13 cellular contexts compared by ENCODE assay signal in the genomic region with DNA sequence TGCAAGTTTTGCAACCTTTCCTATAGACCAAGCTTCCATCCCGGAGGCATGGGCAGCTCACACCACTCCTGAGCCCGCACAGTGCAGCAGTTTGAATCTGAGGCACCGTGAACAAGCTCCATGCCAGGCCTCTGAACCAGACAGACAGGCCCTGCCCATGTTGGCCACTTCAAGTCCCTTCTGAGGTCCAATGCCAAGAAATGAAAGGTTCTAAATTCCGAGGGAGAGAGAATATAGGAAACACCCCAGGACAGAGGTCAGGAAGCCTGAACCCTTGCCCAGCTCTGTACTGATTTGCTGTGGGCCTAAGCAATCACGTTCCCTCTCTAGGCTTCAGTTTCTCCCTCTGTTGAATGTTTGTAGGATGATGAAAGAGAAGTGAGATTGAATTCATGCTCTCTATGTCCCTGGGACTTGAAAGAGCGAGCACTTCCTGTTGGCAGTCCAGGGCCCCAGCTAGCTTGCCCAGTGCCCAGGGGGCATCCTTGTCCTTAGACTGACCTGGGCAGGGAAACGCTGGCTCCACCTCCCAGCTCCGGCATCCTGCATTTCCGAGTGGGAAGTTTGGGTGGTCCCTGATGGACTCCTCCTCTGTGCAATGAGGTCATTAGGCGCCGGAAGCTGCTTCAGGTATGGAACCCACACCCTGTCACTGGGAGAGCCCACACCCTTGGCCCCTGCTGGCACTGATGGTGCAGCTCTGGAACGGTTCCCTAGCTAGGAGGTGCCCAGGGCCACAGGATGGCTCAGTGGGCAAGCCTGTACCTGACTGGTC.
DNase-seq lines count a peak whose midpoint lies in the region; ATAC-seq and TF ChIP-seq lines count a peak whose summit lies in the region.
"Had no signal": no experiment of that assay in that cellular context is flagged by ENCODE, and none has a peak within 500 bp of the region (broad histone marks: within the 10 kb centered on the region; RNA-seq: fewer than 3 reads in every experiment).

No MANE protein-coding gene starts in this region.

- H3K9me3 ChIP-seq in H9 (ENCODE audit: control insufficient read depth, low read depth, low read length) = no peaks in the 10 kb centered on the region
- H3K9me3 ChIP-seq in gastroesophageal sphincter = no peaks in the 10 kb centered on the region
- H3K9me3 ChIP-seq in subcutaneous abdominal adipose tissue (ENCODE audit: control insufficient read depth in 5 of 5, low read length in 5 of 5) = no peaks in the 10 kb centered on the region
- H3K9me3 ChIP-seq in gastrocnemius medialis = no peaks in the 10 kb centered on the region

- no peak overlapping the region for H4K91ac ChIP-seq in H9 (ENCODE audit: insufficient read length, low read depth, low read length)

- H3K79me1 ChIP-seq in H9 (ENCODE audit: insufficient read depth, low read depth, low read length, poor library complexity, severe bottlenecking) = no peaks in the 10 kb centered on the region

- no peaks in the 10 kb centered on the region for H3K36me3 ChIP-seq in gastroesophageal sphincter
- no peaks in the 10 kb centered on the region for H3K36me3 ChIP-seq in subcutaneous abdominal adipose tissue (ENCODE audit: control insufficient read depth in 5 of 5, insufficient read depth in 5 of 5, low read length in 5 of 5)
- H3K36me3 ChIP-seq in gastrocnemius medialis = no peaks in the 10 kb centered on the region

- H4K8ac ChIP-seq in H9 (replicated peaks; ENCODE audit: insufficient read length, low read depth, low read length) = no peak overlapping the region

- H3K79me2 ChIP-seq in H9 (ENCODE audit: insufficient read depth, low read length) = no peaks in the 10 kb centered on the region
- H3K79me2 ChIP-seq: parathyroid adenoma had no signal

- no peak overlapping the region for H3K27ac ChIP-seq in H9 (ENCODE audit: insufficient read length, low read depth, low read length)
- peak overlapping the region in 1 of 4 donors; percentile 17 for H3K27ac ChIP-seq in gastroesophageal sphincter
- H3K27ac ChIP-seq in subcutaneous abdominal adipose tissue (ENCODE audit: low read depth, low read length) = peak overlapping the region; percentile 63
- no peak overlapping the region for H3K27ac ChIP-seq in gastrocnemius medialis
- H3K27ac ChIP-seq: parathyroid adenoma had no signal

- H3K4me3 Mint-ChIP-seq in H9 = no peak overlapping the region; a peak in 1 of 5 replicates
- H3K4me3 Mint-ChIP-seq in MCF 10A (ENCODE audit: unreplicated experiment) = no peak overlapping the region
- H3K4me3 Mint-ChIP-seq: activated B cell treated with CpG ODN at 0.5 μM for 24 hours, IgD-negative memory B cell had no signal

- H3K4me1 ChIP-seq in H9 (ENCODE audit: insufficient read depth, low read length) = peaks cover 3% of the 10 kb centered on the region; the same call in 1 of the 2 replicates
- H3K4me1 ChIP-seq in gastroesophageal sphincter = peaks cover 0 to 16% (median 6%) of the 10 kb centered on the region in 3 donors
- peaks cover 10 to 27% (median 26%) of the 10 kb centered on the region in 5 donors for H3K4me1 ChIP-seq in subcutaneous abdominal adipose tissue (ENCODE audit: control insufficient read depth in 5 of 5, insufficient read depth in 5 of 5, low read length in 5 of 5)
- H3K4me1 ChIP-seq in gastrocnemius medialis = no peaks in the 10 kb centered on the region
- H3K4me1 ChIP-seq: parathyroid adenoma had no signal

- no peak overlapping the region for H2BK15ac ChIP-seq in H9 (ENCODE audit: low read depth, low read length)

- H2AFZ ChIP-seq in H9 (ENCODE audit: low read length) = no peak overlapping the region
- H2AFZ ChIP-seq: parathyroid adenoma had no signal

- H3K9me3 Mint-ChIP-seq in H9 (no peaks in the 10 kb centered on the region), MCF 10A (ENCODE audit: unreplicated experiment) (no peaks in the 10 kb centered on the region)
- H3K9me3 Mint-ChIP-seq: activated B cell treated with CpG ODN at 0.5 μM for 24 hours had no signal

- TF ChIP-seq CTCF in H9 (conservative IDR thresholded peaks at IDR 0.05) (no peak), MCF 10A (IDR thresholded peaks at IDR 0.05; ENCODE audit: unreplicated experiment) (no peak), gastroesophageal sphincter (IDR thresholded peaks at IDR 0.05) (no peak), gastrocnemius medialis (IDR thresholded peaks at IDR 0.05 in 4 of 5, conservative IDR thresholded peaks at IDR 0.05 in 1 of 5) (no peak)

- H3K4ac ChIP-seq in H9 (ENCODE audit: low read depth, low read length) = no peak overlapping the region

- no peak overlapping the region for H3K4me3 ChIP-seq in gastroesophageal sphincter
- no peak overlapping the region for H3K4me3 ChIP-seq in subcutaneous abdominal adipose tissue (ENCODE audit: low read depth in 1 of 5, low read length in 5 of 5)
- no peak overlapping the region for H3K4me3 ChIP-seq in gastrocnemius medialis

- H2BK120ac ChIP-seq in H9 (ENCODE audit: low read depth, low read length, poor library complexity, severe bottlenecking) = no peak overlapping the region

- no peak overlapping the region for H2BK5ac ChIP-seq in H9 (ENCODE audit: insufficient read length, low read length)

- ATAC-seq in gastroesophageal sphincter = peak; percentile 24
- no peak for ATAC-seq in gastrocnemius medialis
- ATAC-seq in HG02571 (IDR thresholded peaks at IDR 0.05; ENCODE audit: unreplicated experiment) = no peak
- ATAC-seq: Panc1 had no signal

- H3K27ac Mint-ChIP-seq in H9 = peak overlapping the region in 2 of 3 experiments; percentile 44 to 77; a peak in 2 of 7 replicates
- H3K27ac Mint-ChIP-seq in MCF 10A (ENCODE audit: low read depth, unreplicated experiment) = no peak overlapping the region
- H3K27ac Mint-ChIP-seq: activated B cell treated with CpG ODN at 0.5 μM for 24 hours, IgD-negative memory B cell had no signal

- no CpG with 5 or more reads among the region's 12 CpGs for WGBS in H9 (ENCODE audit: extremely low coverage, insufficient read length, low lambda C conversion rate)
- 67 to 100% methylated on average over 1 to 6 of the region's 12 CpGs for WGBS in gastroesophageal sphincter (ENCODE audit: low coverage in 1 of 2), 2 donors

- H3K14ac ChIP-seq in H9 (ENCODE audit: insufficient read depth, low read length) = no peak overlapping the region; the same call in 1 of the 2 replicates

- CTCF ChIA-PET in MCF 10A (lab: Yijun Ruan, JAX) = interaction anchor here (0.6 to 1.5 kb wide), 3 partner anchors 117 to 875 kb away, joined by 3 to 4 read pairs (median 3); no protein-coding TSS in a partner anchor

- TF ChIP-seq EP300 in gastroesophageal sphincter (IDR thresholded peaks at IDR 0.05) = no peak

- POLR2A ChIA-PET in MCF 10A (lab: Yijun Ruan, JAX) = interaction anchor here (0.8 to 0.9 kb wide), 3 partner anchors 9 to 179 kb away, joined by 3 read pairs; no protein-coding TSS in a partner anchor

- DNase-seq in H9 (no peak), MCF 10A (ENCODE audit: unreplicated experiment) (peak; percentile 96), gastrocnemius medialis (no peak), NCI-H524 treated with DMSO at 0.1 percent for 48 hours (lab: John Stamatoyannopoulos, UW) (no peak), nucleus accumbens (lab: John Stamatoyannopoulos, UW) (no peak)
- DNase-seq: activated B cell treated with CpG ODN at 0.5 μM for 24 hours, cortex of kidney had no signal

- no TSS peak for BruUV-seq in MCF 10A (replicated peaks; lab: Mats Ljungman, UMichigan)

- peaks cover 24% of the 10 kb centered on the region in 2 experiments for H3K4me1 Mint-ChIP-seq in H9
- peaks cover 21% of the 10 kb centered on the region for H3K4me1 Mint-ChIP-seq in MCF 10A (ENCODE audit: insufficient read depth, unreplicated experiment)

- H3K9ac ChIP-seq in H9 (ENCODE audit: extremely low read depth, insufficient read length, low read length) (no peak overlapping the region), subcutaneous abdominal adipose tissue (ENCODE audit: low read length in 5 of 5) (peak overlapping the region in 1 of 5 donors; percentile 17)
- H3K9ac ChIP-seq: parathyroid adenoma had no signal

- H3K23ac ChIP-seq in H9 (ENCODE audit: insufficient read length, low read depth, low read length) = no peak overlapping the region

- no peak overlapping the region for H3K4me2 ChIP-seq in H9 (ENCODE audit: insufficient read depth, insufficient read length, low read length)

- no peak overlapping the region for H3T11ph ChIP-seq in H9 (ENCODE audit: low read length)

- in situ Hi-C loops in gastrocnemius medialis (cut with MboI; ENCODE audit: low sequenced_read_pairs in 4 of 4) = loop anchor here in 1 of 4 donors (10.0 kb wide), 1 partner anchor 114 kb away; no protein-coding TSS in a partner anchor

- H3K27me3 Mint-ChIP-seq in H9 (ENCODE audit: low read depth) (peaks cover 4% of the 10 kb centered on the region; the same call in 1 of the 2 replicates), MCF 10A (ENCODE audit: insufficient read depth, unreplicated experiment) (no peaks in the 10 kb centered on the region)

- H3K36me3 Mint-ChIP-seq in H9 (ENCODE audit: insufficient read depth in 1 of 3, low read depth in 3 of 3) (no peaks in the 10 kb centered on the region), MCF 10A (ENCODE audit: insufficient read depth, unreplicated experiment) (no peaks in the 10 kb centered on the region)
- H3K36me3 Mint-ChIP-seq: IgD-negative memory B cell had no signal

- H4K20me1 ChIP-seq in H9 (ENCODE audit: control insufficient read depth, insufficient read depth, insufficient read length) = no peaks in the 10 kb centered on the region

- no peak overlapping the region for H3K18ac ChIP-seq in H9 (ENCODE audit: insufficient read length, low read depth, low read length)

- no peak overlapping the region for H4K5ac ChIP-seq in H9 (ENCODE audit: insufficient read length, low read depth, low read length)

- H3K56ac ChIP-seq in H9 (ENCODE audit: insufficient read length, low read depth, low read length) = no peak overlapping the region

- no peak overlapping the region for H2AK5ac ChIP-seq in H9 (ENCODE audit: insufficient read length, low read length)

- intact Hi-C loops in MCF 10A (cut with micrococcal nuclease) = loop anchor here (10.0 kb wide), 1 partner anchor 176 kb away; no protein-coding TSS in a partner anchor
- intact Hi-C loops in gastrocnemius medialis (cut with DNase I; ENCODE audit: low total_unique reads) = no loop called here

- H3K27me3 ChIP-seq in H9 (ENCODE audit: insufficient read depth, low read length) (no peaks in the 10 kb centered on the region), gastroesophageal sphincter (no peaks in the 10 kb centered on the region), subcutaneous abdominal adipose tissue (ENCODE audit: control insufficient read depth in 5 of 5, insufficient read depth in 4 of 5, low read length in 5 of 5) (no peaks in the 10 kb centered on the region), gastrocnemius medialis (no peaks in the 10 kb centered on the region)

- no peak for TF ChIP-seq POLR2A in gastroesophageal sphincter (IDR thresholded peaks at IDR 0.05)
- TF ChIP-seq POLR2A in gastrocnemius medialis (IDR thresholded peaks at IDR 0.05) = no peak

- no peaks in the 10 kb centered on the region for H3K23me2 ChIP-seq in H9 (ENCODE audit: insufficient read length, low read depth, low read length, poor library complexity, severe bottlenecking)

- no peak overlapping the region for H2BK20ac ChIP-seq in H9 (ENCODE audit: low read depth, low read length, poor library complexity, severe bottlenecking)

- H2BK12ac ChIP-seq in H9 (ENCODE audit: insufficient read length, low read depth, low read length) = no peak overlapping the region
